In genomic region chr14:54127526-54127925, GRCh38 we compare ENCODE assay signal across 25 cellular contexts.
DNase-seq lines count a peak whose midpoint lies in the region; ATAC-seq, FAIRE-seq and TF ChIP-seq lines count a peak whose summit lies in the region.
"Had no signal": no experiment of that assay in that cellular context is flagged by ENCODE, and none has a peak within 500 bp of the region (broad histone marks: within the 10 kb centered on the region; RNA-seq: fewer than 3 reads in every experiment).

No MANE protein-coding gene starts in this region.

- no peak overlapping the region for H3K27ac Mint-ChIP-seq in activated CD4-positive, alpha-beta T cell treated with anti-CD3 and anti-CD28 coated beads for 36 hours
- H3K27ac Mint-ChIP-seq: CD4-positive, alpha-beta memory T cell; mesothelial cell of epicardium; nephron progenitor cell; stimulated activated naive B cell treated with anti-CD40 and anti-IgM and Interleukin-4, amounts not matched to agents 10 μg/mL and 1 μg/mL and 100 μg/mL, for 72 hours had no signal

- no peak for TF ChIP-seq CTCF in HEK293 (tag by site-specific recombination; IDR thresholded peaks at IDR 0.05)
- TF ChIP-seq CTCF in bronchial epithelial cell (IDR thresholded peaks at IDR 0.05; ENCODE audit: insufficient read depth, low read length, severe bottlenecking): no peak
- TF ChIP-seq CTCF in mucosa of descending colon (IDR thresholded peaks at IDR 0.05): no peak

- no peaks in the 10 kb centered on the region for H3K4me1 Mint-ChIP-seq in activated CD4-positive, alpha-beta T cell treated with anti-CD3 and anti-CD28 coated beads for 36 hours
- H3K4me1 Mint-ChIP-seq: CD4-positive, alpha-beta memory T cell; mesothelial cell of epicardium; nephron progenitor cell; stimulated activated naive B cell treated with anti-CD40 and anti-IgM and Interleukin-4, amounts not matched to agents 10 μg/mL and 1 μg/mL and 100 μg/mL, for 72 hours had no signal

- intact Hi-C loops in mucosa of descending colon (cut with DNase I, micrococcal nuclease): no loop called here
- intact Hi-C loops in activated CD4-positive, alpha-beta T cell treated with anti-CD3 and anti-CD28 coated beads for 36 hours (cut with DNase I, micrococcal nuclease): no loop called here

- no peak overlapping the region for H3K4me3 Mint-ChIP-seq in activated CD4-positive, alpha-beta T cell treated with anti-CD3 and anti-CD28 coated beads for 36 hours
- H3K4me3 Mint-ChIP-seq: CD4-positive, alpha-beta memory T cell; mesothelial cell of epicardium; nephron progenitor cell; stimulated activated naive B cell treated with anti-CD40 and anti-IgM and Interleukin-4, amounts not matched to agents 10 μg/mL and 1 μg/mL and 100 μg/mL, for 72 hours had no signal

- no peaks in the 10 kb centered on the region for H3K4me1 ChIP-seq in HEK293 (ENCODE audit: control insufficient read depth, insufficient read depth, low read length)
- no peaks in the 10 kb centered on the region for H3K4me1 ChIP-seq in mucosa of descending colon (ENCODE audit: low read depth)
- H3K4me1 ChIP-seq: SJSA1 had no signal

- peak; percentile 65 for DNase-seq in LoVo (ENCODE audit: low spot score)
- peak; percentile 12 for DNase-seq in bronchial epithelial cell (ENCODE audit: low read depth)
- peak in 1 of 3 donors; percentile 4 for DNase-seq in mucosa of descending colon
- no peak for DNase-seq in HuH-7 (ENCODE audit: low spot score)
- DNase-seq in NCI-H146 (lab: John Stamatoyannopoulos, UW): no peak
- DNase-seq in activated CD4-positive, alpha-beta T cell treated with anti-CD3 and anti-CD28 coated beads for 36 hours: no peak
- DNase-seq: activated CD4-positive, alpha-beta T cell treated with anti-CD3 and anti-CD28 coated beads, Interleukin-2, amount 50 U/mL, for 4 hours; activated effector memory CD4-positive, alpha-beta T cell treated with anti-CD3 and anti-CD28 coated beads, Interleukin-2, amount 50 U/mL, for 16 hours; CD4-positive, alpha-beta memory T cell; central memory CD4-positive, alpha-beta T cell; DMS79 treated with DMSO at 0.1 percent for 48 hours; erythroblast; H7; NCI-H1436; NCI-H2171 treated with DMSO at 0.1 percent for 48 hours; NCI-H774; nephron progenitor cell; PC-9; posterior cingulate gyrus; stimulated activated naive B cell treated with anti-CD40 and anti-IgM and Interleukin-4, amounts not matched to agents 10 μg/mL and 1 μg/mL and 100 μg/mL, for 72 hours; T-helper 2 cell; WERI-Rb-1 had no signal

- H3K9me3 Mint-ChIP-seq in activated CD4-positive, alpha-beta T cell treated with anti-CD3 and anti-CD28 coated beads for 36 hours (ENCODE audit: low read depth): no peaks in the 10 kb centered on the region

- no peaks in the 10 kb centered on the region for H3K27me3 ChIP-seq in bronchial epithelial cell (ENCODE audit: control insufficient read depth, insufficient read depth, low read length)
- H3K27me3 ChIP-seq: SJSA1 had no signal

- peak; percentile 36 for FAIRE-seq in bronchial epithelial cell (lab: Jason Lieb, UNC)

- H3K4me3 ChIP-seq in HEK293 (ENCODE audit: low read depth, low read length) (no peak overlapping the region), bronchial epithelial cell (ENCODE audit: low read depth, low read length) (no peak overlapping the region), mucosa of descending colon (no peak overlapping the region)
- H3K4me3 ChIP-seq: PC-9, SJSA1 had no signal

- H3K27ac ChIP-seq in HEK293 (ENCODE audit: extremely low read depth, low read depth, low read length): no peak overlapping the region
- H3K27ac ChIP-seq: PC-9, SJSA1, WERI-Rb-1 had no signal

- POLR2A ChIA-PET in HEK293 (lab: Yijun Ruan, JAX): no interaction called here
- POLR2A ChIA-PET in activated CD4-positive, alpha-beta T cell treated with anti-CD3 and anti-CD28 coated beads for 36 hours (lab: Charles Lee): no interaction called here

- no peaks in the 10 kb centered on the region for H3K36me3 Mint-ChIP-seq in activated CD4-positive, alpha-beta T cell treated with anti-CD3 and anti-CD28 coated beads for 36 hours (ENCODE audit: low read depth)
- H3K36me3 Mint-ChIP-seq: CD4-positive, alpha-beta memory T cell; mesothelial cell of epicardium; stimulated activated naive B cell treated with anti-CD40 and anti-IgM and Interleukin-4, amounts not matched to agents 10 μg/mL and 1 μg/mL and 100 μg/mL, for 72 hours had no signal

- H3K9me3 ChIP-seq in HEK293 (ENCODE audit: control insufficient read depth, insufficient read depth, low read depth, low read length) (no peaks in the 10 kb centered on the region), mucosa of descending colon (no peaks in the 10 kb centered on the region)
- H3K9me3 ChIP-seq: SJSA1 had no signal

- CTCF ChIA-PET in HEK293 (lab: Yijun Ruan, JAX): no interaction called here
- CTCF ChIA-PET in activated CD4-positive, alpha-beta T cell treated with anti-CD3 and anti-CD28 coated beads for 36 hours (lab: Charles Lee): interaction anchor here (0.7 kb wide), 1 partner anchor 25 kb away, joined by 3 read pairs; no protein-coding TSS in a partner anchor

- ATAC-seq in mucosa of descending colon: peak; percentile 23
- ATAC-seq in activated CD4-positive, alpha-beta T cell treated with anti-CD3 and anti-CD28 coated beads for 36 hours: no peak
- ATAC-seq: stimulated activated naive B cell treated with anti-CD40 and anti-IgM and Interleukin-4, amounts not matched to agents 10 μg/mL and 1 μg/mL and 100 μg/mL, for 72 hours had no signal

- peaks cover 4% of the 10 kb centered on the region for H3K27me3 Mint-ChIP-seq in activated CD4-positive, alpha-beta T cell treated with anti-CD3 and anti-CD28 coated beads for 36 hours

- H3K36me3 ChIP-seq in HEK293 (ENCODE audit: control insufficient read depth in 2 of 2, insufficient read depth in 1 of 2, low read length in 2 of 2) (no peaks in the 10 kb centered on the region), bronchial epithelial cell (ENCODE audit: control insufficient read depth, insufficient read depth, low read length) (no peaks in the 10 kb centered on the region), mucosa of descending colon (ENCODE audit: low read depth) (no peaks in the 10 kb centered on the region)
- H3K36me3 ChIP-seq: SJSA1, WERI-Rb-1 had no signal

TF ChIP-seq in HEK293, 187 proteins besides CTCF, POLR2A, EP300 and RAD21:
- 0 out of 2 replicates have a peak, but pooled peaks have one; percentile 30 for TF ChIP-seq ZBTB20 (tag by site-specific recombination; IDR thresholded peaks at IDR 0.05)
- no peak for TF ChIP-seq ZNF239 (tag by site-specific recombination; IDR thresholded peaks at IDR 0.05)

Comparison
In these comparisons a context has a peak if more than half of its experiments do, and no peak if none do; other contexts are left out.
1. DNase-seq: peak in LoVo (single experiment) and bronchial epithelial cell (single experiment); none in HuH-7 (single experiment), NCI-H146 (single experiment) and activated CD4-positive, alpha-beta T cell treated with anti-CD3 and anti-CD28 coated beads for 36 hours (single experiment).